8 cellular contexts compared by ENCODE assay signal in the genomic region with DNA sequence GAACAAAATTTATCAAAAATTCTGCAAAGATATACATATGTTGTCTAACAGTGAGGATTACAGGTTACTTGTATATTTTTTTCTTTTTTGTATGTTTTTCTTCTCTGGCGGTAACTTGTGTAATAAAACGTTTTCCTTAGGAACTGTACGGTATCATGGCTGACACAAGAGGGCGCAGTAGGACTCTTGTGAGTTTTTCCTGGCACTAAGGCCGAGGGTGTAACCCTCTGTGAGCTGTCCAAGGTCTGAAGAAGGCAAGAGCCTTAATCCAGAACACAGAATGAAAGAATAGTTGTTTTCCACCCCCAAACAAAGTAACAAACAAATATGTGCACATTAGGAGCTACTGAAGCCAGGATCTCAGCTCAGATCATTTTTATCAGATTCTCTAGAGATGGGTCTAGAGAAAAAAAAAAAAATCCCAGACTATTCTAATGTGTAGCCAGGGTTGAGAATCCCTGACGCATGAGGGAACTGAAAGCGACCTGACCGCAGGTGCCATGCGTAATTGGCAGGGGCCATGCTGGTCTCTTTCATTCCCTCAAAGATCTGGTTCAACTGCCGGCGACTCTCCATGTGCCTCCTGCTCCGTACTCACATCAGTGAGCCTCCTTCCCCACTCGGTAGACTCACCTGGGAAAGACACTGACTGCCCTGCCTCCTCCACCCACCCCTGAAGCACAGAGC. TPM values are rescaled to one million over a fixed set of nuclear protein-coding genes. Genes with fewer than 3 reads are reported as not detected.
DNase-seq lines count a peak whose midpoint lies in the region; ATAC-seq and TF ChIP-seq lines count a peak whose summit lies in the region.

No MANE protein-coding gene starts in this region.

- ATAC-seq in activated CD4-positive, alpha-beta T cell treated with anti-CD3 and anti-CD28 coated beads for 36 hours = peak; percentile 39
- ATAC-seq in GM21619 (IDR thresholded peaks at IDR 0.05; ENCODE audit: unreplicated experiment) (peak; percentile 72), Panc1 (peak; percentile 63; the same call in 1 of the 2 replicates)

- no peaks in the 10 kb centered on the region for H3K9me3 Mint-ChIP-seq in activated CD4-positive, alpha-beta T cell treated with anti-CD3 and anti-CD28 coated beads for 36 hours (ENCODE audit: low read depth)

- H3K36me3 Mint-ChIP-seq in activated CD4-positive, alpha-beta T cell treated with anti-CD3 and anti-CD28 coated beads for 36 hours (ENCODE audit: low read depth) = no peaks in the 10 kb centered on the region

- H3K27ac ChIP-seq in Panc1 (ENCODE audit: low read length) (no peak overlapping the region), testis (no peak overlapping the region)

- TF ChIP-seq CTCF in Panc1 (IDR thresholded peaks at IDR 0.05) = peak; percentile 77
- peak; percentile 77 to 87 (median 80) for TF ChIP-seq CTCF in testis (IDR thresholded peaks at IDR 0.05)

- H3K9me3 ChIP-seq in Panc1 (ENCODE audit: control insufficient read depth, insufficient read depth, low read depth, low read length) (no peaks in the 10 kb centered on the region), testis (no peaks in the 10 kb centered on the region)

- H3K36me3 ChIP-seq in Panc1 (ENCODE audit: control insufficient read depth, insufficient read depth, low read length) (no peaks in the 10 kb centered on the region), testis (ENCODE audit: low read depth, missing control alignments) (no peaks in the 10 kb centered on the region)

- BruUV-seq in Panc1 (replicated peaks; lab: Mats Ljungman, UMichigan) = no TSS peak

- H3K4me3 ChIP-seq in Panc1 (ENCODE audit: low read depth in 2 of 2, low read length in 2 of 2) (no peak overlapping the region), testis (no peak overlapping the region)

- DNase-seq in activated CD4-positive, alpha-beta T cell treated with anti-CD3 and anti-CD28 coated beads for 36 hours = peak; percentile 72
- no peak for DNase-seq in activated CD4-positive, alpha-beta T cell treated with anti-CD3 and anti-CD28 coated beads for 1 hour
- DNase-seq in Panc1 (ENCODE audit: low read depth, low spot score) = peak; percentile 35
- DNase-seq in cerebellar cortex (ENCODE audit: low spot score) = peak; percentile 76
- DNase-seq in kidney glomerular epithelial cell (lab: John Stamatoyannopoulos, UW) = peak; percentile 86
- peak; percentile 91 for DNase-seq in testis

- peak; percentile 44 for TF ChIP-seq RAD21 in Ishikawa (IDR thresholded peaks at IDR 0.05; ENCODE audit: low read depth)

- WGBS in testis, 2 donors = 24 to 33% methylated on average over 13 of the region's 13 CpGs

- in situ Hi-C loops in Panc1 (cut with HindIII; ENCODE audit: low pct_unique_long_range_greater_than_20kb, low sequenced_read_pairs) = no loop called here

- POLR2A ChIA-PET in activated CD4-positive, alpha-beta T cell treated with anti-CD3 and anti-CD28 coated beads for 36 hours (lab: Charles Lee) = no interaction called here
- POLR2A ChIA-PET in Panc1 (lab: Charles Lee) = no interaction called here

- H3K27me3 Mint-ChIP-seq in activated CD4-positive, alpha-beta T cell treated with anti-CD3 and anti-CD28 coated beads for 36 hours = peaks cover 6% of the 10 kb centered on the region

- TF ChIP-seq EP300 in Ishikawa (IDR thresholded peaks at IDR 0.05; ENCODE audit: borderline replicate concordance) = no peak

- H3K27ac Mint-ChIP-seq in activated CD4-positive, alpha-beta T cell treated with anti-CD3 and anti-CD28 coated beads for 36 hours = no peak overlapping the region

- no peak for TF ChIP-seq POLR2A in testis (IDR thresholded peaks at IDR 0.05)

- intact Hi-C loops in activated CD4-positive, alpha-beta T cell treated with anti-CD3 and anti-CD28 coated beads for 36 hours (cut with DNase I, micrococcal nuclease) = loop anchor here (1.0 to 5.0 kb wide), 2 partner anchors 351 to 1019 kb away; no protein-coding TSS in a partner anchor
- intact Hi-C loops in Panc1 (cut with micrococcal nuclease; ENCODE audit: unreplicated experiment) (no loop called here), testis (cut with DNase I; ENCODE audit: low total_unique reads) (no loop called here)

- no peaks in the 10 kb centered on the region for H3K4me1 ChIP-seq in Panc1 (ENCODE audit: control insufficient read depth, insufficient read depth, low read length)
- H3K4me1 ChIP-seq in testis = no peaks in the 10 kb centered on the region

- H3K27me3 ChIP-seq in Panc1 (ENCODE audit: control insufficient read depth, insufficient read depth, low read length) (no peaks in the 10 kb centered on the region), testis (no peaks in the 10 kb centered on the region)

- no peak overlapping the region for H3K4me3 Mint-ChIP-seq in activated CD4-positive, alpha-beta T cell treated with anti-CD3 and anti-CD28 coated beads for 36 hours

- CTCF ChIA-PET in activated CD4-positive, alpha-beta T cell treated with anti-CD3 and anti-CD28 coated beads for 36 hours (lab: Charles Lee) = interaction anchor here (0.6 to 1.2 kb wide), 2 partner anchors 22 to 67 kb away, joined by 3 to 5 read pairs; no protein-coding TSS in a partner anchor
- CTCF ChIA-PET in Panc1 (lab: Charles Lee) = no interaction called here

- H3K4me1 Mint-ChIP-seq in activated CD4-positive, alpha-beta T cell treated with anti-CD3 and anti-CD28 coated beads for 36 hours = no peaks in the 10 kb centered on the region

TF ChIP-seq in Ishikawa, 13 proteins besides CTCF, POLR2A, EP300 and RAD21:
- TF ChIP-seq EGR1 (IDR thresholded peaks at IDR 0.05) = no peak
- TF ChIP-seq REST (IDR thresholded peaks at IDR 0.05; ENCODE audit: low read depth) = peak; percentile 83

RNA-seq across cellular contexts. Expression of gene TMEM200C, which starts 27.0 kb away (rescaled TPM):
- total RNA-seq in activated CD4-positive, alpha-beta T cell treated with anti-CD3 and anti-CD28 coated beads for 36 hours = not detected
- total RNA-seq in Panc1 (2021; ENCODE audit: unreplicated experiment) (0.10 TPM), testis (1 to 10 TPM; 3.3 TPM)
- polyA plus RNA-seq in Panc1 (2012; ENCODE audit: insufficient read length) = not detected
- polyA plus RNA-seq in testis (ENCODE audit: insufficient read depth, low read depth, low replicate concordance) = 0.92 TPM

Comparison
In these comparisons a context has a peak if more than half of its experiments do, and no peak if none do; other contexts are left out.
1. intact Hi-C loops: an anchor here in activated CD4-positive, alpha-beta T cell treated with anti-CD3 and anti-CD28 coated beads for 36 hours (1.0 to 5.0 kb wide); none called in Panc1 and testis.